Comparison of ENCODE assay signal across 15 cellular contexts in genomic region chr14:68619805-68620574, GRCh38.
DNase-seq lines count a peak whose midpoint lies in the region; ATAC-seq and TF ChIP-seq lines count a peak whose summit lies in the region.
"Had no signal": no experiment of that assay in that cellular context is flagged by ENCODE, and none has a peak within 500 bp of the region (broad histone marks: within the 10 kb centered on the region; RNA-seq: fewer than 3 reads in every experiment).

No MANE protein-coding gene starts in this region.

- ATAC-seq in GM19023 (IDR thresholded peaks at IDR 0.05; ENCODE audit: unreplicated experiment) (no peak), GM18519 (IDR thresholded peaks at IDR 0.05; ENCODE audit: low FRiP score, unreplicated experiment) (no peak)

- DNase-seq in activated CD8-positive, alpha-beta memory T cell treated with anti-CD3 and anti-CD28 coated beads for 24 hours = peak; percentile 28
- DNase-seq in activated CD8-positive, alpha-beta memory T cell treated with anti-CD3 and anti-CD28 coated beads, Interleukin-2, amount 50 U/mL, for 4 hours = no peak
- peak; percentile 11 for DNase-seq in colonic mucosa
- DNase-seq in kidney tubule cell (ENCODE audit: low spot score) = peak; percentile 87
- DNase-seq in NCI-H1694 (lab: John Stamatoyannopoulos, UW) = no peak
- DNase-seq in DMS153 (lab: John Stamatoyannopoulos, UW) = no peak
- DNase-seq: NCI-H187 had no signal

- intact Hi-C loops in colonic mucosa (cut with DNase I) = no loop called here

- H3K9me3 ChIP-seq in colonic mucosa = peaks cover 17% of the 10 kb centered on the region

- no peaks in the 10 kb centered on the region for H3K36me3 ChIP-seq in colonic mucosa
- H3K36me3 ChIP-seq: breast epithelium, thoracic aorta had no signal

- no peak overlapping the region for H3K4me3 ChIP-seq in colonic mucosa
- H3K4me3 ChIP-seq: breast epithelium, SK-N-MC, skin epidermis, thoracic aorta had no signal

- H3K4me1 ChIP-seq in colonic mucosa = no peaks in the 10 kb centered on the region
- H3K4me1 ChIP-seq: breast epithelium had no signal

- no peak overlapping the region for H3K9ac ChIP-seq in colonic mucosa (ENCODE audit: low read depth in 2 of 2, low read length in 2 of 2)
- H3K9ac ChIP-seq: KMS-11 had no signal

- TF ChIP-seq CTCF in colonic mucosa (IDR thresholded peaks at IDR 0.05) = no peak

- no peaks in the 10 kb centered on the region for H3K27me3 ChIP-seq in colonic mucosa
- H3K27me3 ChIP-seq: breast epithelium had no signal

- no peak overlapping the region for H3K27ac ChIP-seq in colonic mucosa
- H3K27ac ChIP-seq: 22Rv1, breast epithelium, KMS-11, SK-N-MC had no signal

Comparison
In these comparisons a context has a peak if more than half of its experiments do, and no peak if none do; other contexts are left out.
1. DNase-seq: peak in activated CD8-positive, alpha-beta memory T cell treated with anti-CD3 and anti-CD28 coated beads for 24 hours (single experiment), colonic mucosa (single experiment) and kidney tubule cell (single experiment); none in activated CD8-positive, alpha-beta memory T cell treated with anti-CD3 and anti-CD28 coated beads, Interleukin-2, amount 50 U/mL, for 4 hours (single experiment), NCI-H1694 (single experiment) and DMS153 (single experiment).